ENCODE assay signal across 1 cellular context in genomic region chr13:61988810-61989209, GRCh38.
TF ChIP-seq lines count a peak whose summit lies in the region.

No MANE protein-coding gene starts in this region.

TF ChIP-seq in GM12878, 131 proteins besides CTCF, POLR2A, EP300 and RAD21 (continued from another document):
- TF ChIP-seq, protein P1, sequence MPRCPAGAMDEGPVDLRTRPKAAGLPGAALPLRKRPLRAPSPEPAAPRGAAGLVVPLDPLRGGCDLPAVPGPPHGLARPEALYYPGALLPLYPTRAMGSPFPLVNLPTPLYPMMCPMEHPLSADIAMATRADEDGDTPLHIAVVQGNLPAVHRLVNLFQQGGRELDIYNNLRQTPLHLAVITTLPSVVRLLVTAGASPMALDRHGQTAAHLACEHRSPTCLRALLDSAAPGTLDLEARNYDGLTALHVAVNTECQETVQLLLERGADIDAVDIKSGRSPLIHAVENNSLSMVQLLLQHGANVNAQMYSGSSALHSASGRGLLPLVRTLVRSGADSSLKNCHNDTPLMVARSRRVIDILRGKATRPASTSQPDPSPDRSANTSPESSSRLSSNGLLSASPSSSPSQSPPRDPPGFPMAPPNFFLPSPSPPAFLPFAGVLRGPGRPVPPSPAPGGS (IDR thresholded peaks at IDR 0.05; ENCODE audit: borderline replicate concordance, insufficient read depth, low read depth, low read length, poor library complexity, severe bottlenecking) = no peak
- TF ChIP-seq KLF5 (IDR thresholded peaks at IDR 0.05; ENCODE audit: partially characterized antibody) (no peak), CREB1 (IDR thresholded peaks at IDR 0.05; ENCODE audit: low read depth) (no peak), BCL11A (IDR thresholded peaks at IDR 0.05; ENCODE audit: low read depth, low read length) (no peak), ZNF687 (IDR thresholded peaks at IDR 0.05) (no peak), ZNF384 (IDR thresholded peaks at IDR 0.05; ENCODE audit: borderline replicate concordance, low read depth, low read length) (no peak)
